In the genomic region with DNA sequence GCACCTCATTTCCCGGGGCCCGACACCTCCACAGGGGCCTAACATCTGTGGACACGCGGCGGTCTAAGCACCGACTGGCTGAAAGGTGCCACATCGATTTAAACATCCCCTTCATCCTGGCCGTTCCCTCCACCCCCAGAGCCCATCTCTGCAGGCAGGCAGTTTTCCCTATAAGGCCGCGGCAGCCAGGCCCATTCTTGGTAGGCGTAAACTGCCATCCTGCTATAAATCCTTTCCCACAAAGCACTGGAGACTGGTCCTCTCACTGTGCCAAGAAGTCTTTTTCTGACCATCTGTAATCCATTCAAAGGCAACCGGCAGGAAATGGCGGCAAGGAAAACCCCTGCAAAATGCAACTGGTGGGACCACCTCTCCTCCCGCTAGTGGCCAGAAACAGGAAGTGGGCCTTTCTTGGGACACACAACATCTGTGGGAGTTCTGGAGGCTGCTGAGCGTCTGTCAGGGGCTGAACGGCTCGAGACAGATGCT, we compare ENCODE assay signal across 1 cellular context.
TF ChIP-seq lines count a peak whose summit lies in the region.

No MANE protein-coding gene starts in this region.

TF ChIP-seq in H1, 55 proteins besides CTCF, POLR2A, EP300 and RAD21:
- no peak for TF ChIP-seq YY1 (IDR thresholded peaks at IDR 0.05; ENCODE audit: low read depth, low read length)
- TF ChIP-seq HDAC6 (IDR thresholded peaks at IDR 0.05; ENCODE audit: low read depth, low read length), result no peak
- TF ChIP-seq POU5F1 (IDR thresholded peaks at IDR 0.05; ENCODE audit: low read depth, low read length), result no peak
